In the genomic region with DNA sequence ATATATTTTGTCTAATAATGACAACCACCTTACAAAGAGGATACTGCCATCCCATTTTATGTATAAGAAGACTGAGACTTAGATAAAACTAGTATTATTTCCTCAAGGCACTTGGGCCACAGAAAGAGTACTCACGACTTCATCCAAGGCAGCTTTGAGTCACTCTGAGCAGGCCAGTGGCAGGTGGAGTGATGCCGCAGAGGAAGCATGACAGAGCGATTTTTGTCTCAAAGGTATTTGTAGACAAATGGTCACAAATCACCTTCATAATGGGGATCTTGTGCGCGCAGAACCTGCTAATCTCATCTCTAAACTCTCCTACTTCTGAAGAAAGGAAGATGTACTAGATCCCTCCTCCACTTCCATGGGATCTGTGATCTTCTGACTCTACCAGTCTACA, we compare ENCODE assay signal across 19 cellular contexts.
A peak's percentile ranks its signal among the peaks of the same experiment; 100 is the strongest.
DNase-seq lines count a peak whose midpoint lies in the region; ATAC-seq and TF ChIP-seq lines count a peak whose summit lies in the region.
"Had no signal": no experiment of that assay in that cellular context is flagged by ENCODE, and none has a peak within 500 bp of the region (broad histone marks: within the 10 kb centered on the region; RNA-seq: fewer than 3 reads in every experiment).

No MANE protein-coding gene starts in this region.

- intact Hi-C loops in right cardiac atrium (cut with DNase I): no loop called here

- 94% methylated on average over 5 of the region's 5 CpGs for WGBS in right cardiac atrium

- H3K4me1 ChIP-seq in GM23338 (ENCODE audit: insufficient read depth): no peaks in the 10 kb centered on the region; the same call in 1 of the 2 replicates
- no peaks in the 10 kb centered on the region for H3K4me1 ChIP-seq in right cardiac atrium (ENCODE audit: control insufficient read depth, insufficient read depth, low read length)
- H3K4me1 ChIP-seq: A549, Caco-2 had no signal

- H2AFZ ChIP-seq in GM23338: no peak overlapping the region

- H3K36me3 Mint-ChIP-seq in GM23338 (ENCODE audit: low read depth) (no peaks in the 10 kb centered on the region), neural crest cell (ENCODE audit: low read depth) (no peaks in the 10 kb centered on the region)
- H3K36me3 Mint-ChIP-seq: CD8-positive, alpha-beta T cell had no signal

- DNase-seq in DMS53 (lab: John Stamatoyannopoulos, UW): peak; percentile 44
- no peak for DNase-seq in DMS53 treated with DMSO at 0.1 percent for 48 hours (lab: John Stamatoyannopoulos, UW; ENCODE audit: unreplicated experiment)
- no peak for DNase-seq in GM23338 (ENCODE audit: low spot score)
- no peak for DNase-seq in neural crest cell (ENCODE audit: low read depth, low spot score)
- no peak for DNase-seq in right cardiac atrium
- DNase-seq: AML-193; Caco-2; Calu3; CD4-positive, alpha-beta T cell; CD8-positive, alpha-beta T cell; DMS79 treated with DMSO at 0.1 percent for 48 hours; GF-D8 had no signal

- no peak overlapping the region for H3K27ac ChIP-seq in GM23338 (ENCODE audit: low read depth)
- H3K27ac ChIP-seq in right cardiac atrium (ENCODE audit: low read length): no peak overlapping the region
- H3K27ac ChIP-seq: 22Rv1; A549; BLaER1 treated with 17β-estradiol and CSF1 and Interleukin-3, amounts not matched to agents 10 nM and 100 nM; C4-2B had no signal

- H3K4me1 Mint-ChIP-seq in GM23338: peaks cover 26% of the 10 kb centered on the region
- peaks cover 6% of the 10 kb centered on the region for H3K4me1 Mint-ChIP-seq in neural crest cell
- H3K4me1 Mint-ChIP-seq: B cell had no signal

- no peaks in the 10 kb centered on the region for H3K9me3 ChIP-seq in right cardiac atrium (ENCODE audit: control insufficient read depth, low read length)
- H3K9me3 ChIP-seq: Caco-2 had no signal

- H3K79me2 ChIP-seq in GM23338 (replicated peaks; ENCODE audit: insufficient read depth): no peaks in the 10 kb centered on the region

- H3K9me2 ChIP-seq in GM23338 (ENCODE audit: insufficient read depth): peaks cover 16% of the 10 kb centered on the region; the same call in 1 of the 2 replicates

- H4K20me1 ChIP-seq in GM23338 (replicated peaks; ENCODE audit: insufficient read depth): no peaks in the 10 kb centered on the region
- H4K20me1 ChIP-seq: BLaER1 treated with 17β-estradiol and CSF1 and Interleukin-3, amounts not matched to agents 10 nM and 100 nM had no signal

- H3K27me3 Mint-ChIP-seq in GM23338 (ENCODE audit: insufficient read depth, low read depth, poor library complexity): peaks cover 5% of the 10 kb centered on the region
- H3K27me3 Mint-ChIP-seq in neural crest cell (ENCODE audit: low read depth): peaks cover 4% of the 10 kb centered on the region

- H3K4me2 ChIP-seq in GM23338: no peak overlapping the region
- H3K4me2 ChIP-seq: A549 had no signal

- H3K27me3 ChIP-seq in GM23338 (ENCODE audit: insufficient read depth): peaks cover 14% of the 10 kb centered on the region; the same call in 1 of the 2 replicates
- no peaks in the 10 kb centered on the region for H3K27me3 ChIP-seq in right cardiac atrium (ENCODE audit: control insufficient read depth, insufficient read depth)
- H3K27me3 ChIP-seq: BLaER1 treated with 17β-estradiol and CSF1 and Interleukin-3, amounts not matched to agents 10 nM and 100 nM had no signal

- no peaks in the 10 kb centered on the region for H3K36me3 ChIP-seq in GM23338 (ENCODE audit: insufficient read depth)
- H3K36me3 ChIP-seq: BLaER1 treated with 17β-estradiol and CSF1 and Interleukin-3, amounts not matched to agents 10 nM and 100 nM had no signal

- H3F3A ChIP-seq in GM23338 (replicated peaks; ENCODE audit: low read depth): no peaks in the 10 kb centered on the region

- no peaks in the 10 kb centered on the region; the same call in 2 of the 3 replicates for H3K9me3 Mint-ChIP-seq in GM23338
- H3K9me3 Mint-ChIP-seq in neural crest cell: peaks cover 10% of the 10 kb centered on the region
- H3K9me3 Mint-ChIP-seq: CD4-positive, alpha-beta T cell; CD8-positive, alpha-beta T cell had no signal

- peak overlapping the region; percentile 39; the same call in 1 of the 2 replicates for H3K27ac Mint-ChIP-seq in GM23338
- H3K27ac Mint-ChIP-seq in neural crest cell (ENCODE audit: unreplicated experiment): peak overlapping the region; percentile 30
- H3K27ac Mint-ChIP-seq: B cell; CD4-positive, alpha-beta T cell; CD8-positive, alpha-beta T cell had no signal

- H3K4me3 ChIP-seq in GM23338 (no peak overlapping the region), right cardiac atrium (ENCODE audit: low read length) (no peak overlapping the region)
- H3K4me3 ChIP-seq: A549; BLaER1 treated with 17β-estradiol and CSF1 and Interleukin-3, amounts not matched to agents 10 nM and 100 nM had no signal

- H3K4me3 Mint-ChIP-seq in GM23338 (no peak overlapping the region), neural crest cell (no peak overlapping the region)
- H3K4me3 Mint-ChIP-seq: B cell; CD4-positive, alpha-beta T cell; CD8-positive, alpha-beta T cell had no signal

- ATAC-seq in GM23338 (no peak), esophagus mucosa (peak; percentile 51), right cardiac atrium (no peak), GM18870 (IDR thresholded peaks at IDR 0.05; ENCODE audit: unreplicated experiment) (no peak)
- ATAC-seq: A549; CD8-positive, alpha-beta T cell had no signal

- TF ChIP-seq CTCF in GM23338 (conservative IDR thresholded peaks at IDR 0.05; ENCODE audit: low read depth in 2 of 2) (no peak), neural crest cell (conservative IDR thresholded peaks at IDR 0.05) (no peak)

TF ChIP-seq in GM23338, 12 proteins besides CTCF, POLR2A, EP300 and RAD21 (continues in another document):
- TF ChIP-seq ZNF331 (CRISPR knock-in tag; IDR thresholded peaks at IDR 0.05; ENCODE audit: low read depth) (no peak), POLR2AphosphoS5 (IDR thresholded peaks at IDR 0.05; ENCODE audit: low read depth) (no peak), NANOG (IDR thresholded peaks at IDR 0.05; ENCODE audit: borderline replicate concordance) (no peak), EZH2phosphoT487 (IDR thresholded peaks at IDR 0.05; ENCODE audit: unreplicated experiment) (no peak), EZH2 (IDR thresholded peaks at IDR 0.05; ENCODE audit: low read depth, unreplicated experiment) (no peak), JUNB (IDR thresholded peaks at IDR 0.05; ENCODE audit: unreplicated experiment) (no peak), CREB1 (CRISPR knock-in tag; IDR thresholded peaks at IDR 0.05; ENCODE audit: low read depth) (no peak), ZNF114 (CRISPR knock-in tag; IDR thresholded peaks at IDR 0.05) (no peak)
- TF ChIP-seq, protein P1, sequence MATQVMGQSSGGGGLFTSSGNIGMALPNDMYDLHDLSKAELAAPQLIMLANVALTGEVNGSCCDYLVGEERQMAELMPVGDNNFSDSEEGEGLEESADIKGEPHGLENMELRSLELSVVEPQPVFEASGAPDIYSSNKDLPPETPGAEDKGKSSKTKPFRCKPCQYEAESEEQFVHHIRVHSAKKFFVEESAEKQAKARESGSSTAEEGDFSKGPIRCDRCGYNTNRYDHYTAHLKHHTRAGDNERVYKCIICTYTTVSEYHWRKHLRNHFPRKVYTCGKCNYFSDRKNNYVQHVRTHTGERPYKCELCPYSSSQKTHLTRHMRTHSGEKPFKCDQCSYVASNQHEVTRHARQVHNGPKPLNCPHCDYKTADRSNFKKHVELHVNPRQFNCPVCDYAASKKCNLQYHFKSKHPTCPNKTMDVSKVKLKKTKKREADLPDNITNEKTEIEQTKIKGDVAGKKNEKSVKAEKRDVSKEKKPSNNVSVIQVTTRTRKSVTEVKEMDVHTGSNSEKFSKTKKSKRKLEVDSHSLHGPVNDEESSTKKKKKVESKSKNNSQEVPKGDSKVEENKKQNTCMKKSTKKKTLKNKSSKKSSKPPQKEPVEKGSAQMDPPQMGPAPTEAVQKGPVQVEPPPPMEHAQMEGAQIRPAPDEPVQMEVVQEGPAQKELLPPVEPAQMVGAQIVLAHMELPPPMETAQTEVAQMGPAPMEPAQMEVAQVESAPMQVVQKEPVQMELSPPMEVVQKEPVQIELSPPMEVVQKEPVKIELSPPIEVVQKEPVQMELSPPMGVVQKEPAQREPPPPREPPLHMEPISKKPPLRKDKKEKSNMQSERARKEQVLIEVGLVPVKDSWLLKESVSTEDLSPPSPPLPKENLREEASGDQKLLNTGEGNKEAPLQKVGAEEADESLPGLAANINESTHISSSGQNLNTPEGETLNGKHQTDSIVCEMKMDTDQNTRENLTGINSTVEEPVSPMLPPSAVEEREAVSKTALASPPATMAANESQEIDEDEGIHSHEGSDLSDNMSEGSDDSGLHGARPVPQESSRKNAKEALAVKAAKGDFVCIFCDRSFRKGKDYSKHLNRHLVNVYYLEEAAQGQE (IDR thresholded peaks at IDR 0.05; ENCODE audit: unreplicated experiment): no peak
- TF ChIP-seq, protein P2, sequence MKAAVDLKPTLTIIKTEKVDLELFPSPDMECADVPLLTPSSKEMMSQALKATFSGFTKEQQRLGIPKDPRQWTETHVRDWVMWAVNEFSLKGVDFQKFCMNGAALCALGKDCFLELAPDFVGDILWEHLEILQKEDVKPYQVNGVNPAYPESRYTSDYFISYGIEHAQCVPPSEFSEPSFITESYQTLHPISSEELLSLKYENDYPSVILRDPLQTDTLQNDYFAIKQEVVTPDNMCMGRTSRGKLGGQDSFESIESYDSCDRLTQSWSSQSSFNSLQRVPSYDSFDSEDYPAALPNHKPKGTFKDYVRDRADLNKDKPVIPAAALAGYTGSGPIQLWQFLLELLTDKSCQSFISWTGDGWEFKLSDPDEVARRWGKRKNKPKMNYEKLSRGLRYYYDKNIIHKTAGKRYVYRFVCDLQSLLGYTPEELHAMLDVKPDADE (IDR thresholded peaks at IDR 0.05): no peak
